ENCODE assay signal across 20 cellular contexts in the genomic region with DNA sequence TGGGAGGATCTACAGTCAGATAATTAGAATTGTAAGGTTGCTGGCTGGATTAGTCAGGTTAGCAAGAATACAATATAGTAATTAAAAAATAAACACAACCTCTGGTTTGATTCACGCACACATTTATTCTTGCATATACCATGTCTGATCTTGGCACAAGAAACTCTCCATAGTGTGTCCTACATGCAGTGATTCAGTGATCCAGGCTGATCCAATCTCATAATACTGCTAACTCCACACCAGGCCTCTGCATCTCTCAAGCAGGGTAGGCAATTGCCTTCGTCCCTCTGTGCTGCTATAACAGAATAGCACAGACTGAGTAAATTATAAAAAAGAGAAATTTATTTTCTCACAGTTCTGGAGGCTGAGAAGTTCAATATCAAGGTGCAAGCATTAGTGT.
"Had no signal": no experiment of that assay in that cellular context is flagged by ENCODE, and none has a peak within 500 bp of the region (broad histone marks: within the 10 kb centered on the region; RNA-seq: fewer than 3 reads in every experiment).

No MANE protein-coding gene starts in this region.

- H3K9ac ChIP-seq: SK-N-SH had no signal

- H3K27ac ChIP-seq: RWPE1 had no signal

- H3K27me3 ChIP-seq: MG63 had no signal

- H3K4me3 ChIP-seq: MG63 had no signal

- H3K9me3 ChIP-seq: MG63, SK-N-SH had no signal

- ATAC-seq: Panc1, PC-3 had no signal

- DNase-seq: IMR-90, Karpas-422, MG63, NCI-H1092 treated with DMSO at 0.1 percent for 48 hours, NCI-H1436, NCI-H187, NCI-H2029, NCI-H2081 treated with DMSO at 0.1 percent for 48 hours, NCI-H2171 treated with DMSO at 0.1 percent for 48 hours, NCI-H345, NCI-H446 treated with DMSO at 0.1 percent for 48 hours, NCI-H510A treated with DMSO at 0.1 percent for 48 hours, NCI-H526, NCI-H748 treated with DMSO at 0.1 percent for 48 hours, PC-3, SHP77, SK-N-SH, T-helper 1 cell had no signal

- H3K36me3 ChIP-seq: MG63 had no signal

- H3K4me2 ChIP-seq: SK-N-SH had no signal
